8 cellular contexts compared by ENCODE assay signal in genomic region chr17:77376795-77377751, GRCh38.
DNase-seq lines count a peak whose midpoint lies in the region; ATAC-seq lines count a peak whose summit lies in the region.

No MANE protein-coding gene starts in this region.

- no peaks in the 10 kb centered on the region for H3K9me3 ChIP-seq in CD4-positive, CD25-positive, alpha-beta regulatory T cell (ENCODE audit: control insufficient read depth in 2 of 2, low read length in 2 of 2)
- H3K9me3 ChIP-seq in esophagus (ENCODE audit: control insufficient read depth in 2 of 2, insufficient read depth in 1 of 2, low read depth in 1 of 2, low read length in 1 of 2): no peaks in the 10 kb centered on the region
- no peaks in the 10 kb centered on the region for H3K9me3 ChIP-seq in neuronal stem cell (replicated peaks in 1 of 2; ENCODE audit: control insufficient read depth in 2 of 2, insufficient read depth in 1 of 2, low read depth in 1 of 2, low read length in 2 of 2)

- no peak overlapping the region for H3K4me3 ChIP-seq in CD4-positive, CD25-positive, alpha-beta regulatory T cell (ENCODE audit: low read depth, low read length)
- H3K4me3 ChIP-seq in esophagus (ENCODE audit: low read depth in 1 of 2, low read length in 2 of 2) (no peak overlapping the region), neuronal stem cell (ENCODE audit: low read length in 2 of 2) (no peak overlapping the region)

- H4K91ac ChIP-seq in neuronal stem cell (ENCODE audit: low read depth, low read length, poor library complexity): no peak overlapping the region

- H3K23ac ChIP-seq in neuronal stem cell (ENCODE audit: low read depth, low read length, poor library complexity): peak overlapping the region; percentile 59

- no peak overlapping the region for H2BK120ac ChIP-seq in neuronal stem cell (ENCODE audit: low read depth, low read length)

- peaks cover 10 to 85% (median 46%) of the 10 kb centered on the region in 4 donors for H3K4me1 Mint-ChIP-seq in CD4-positive, CD25-positive, alpha-beta regulatory T cell

- H3K4me3 Mint-ChIP-seq in CD4-positive, CD25-positive, alpha-beta regulatory T cell: peak overlapping the region; percentile 96 to 100 (median 99)

- H3K27me3 Mint-ChIP-seq in CD4-positive, CD25-positive, alpha-beta regulatory T cell: no peaks in the 10 kb centered on the region

- H3K14ac ChIP-seq in neuronal stem cell (ENCODE audit: low read length): no peak overlapping the region

- H4K8ac ChIP-seq in neuronal stem cell (ENCODE audit: low read depth, low read length): no peak overlapping the region

- no peak overlapping the region for H3K4me2 ChIP-seq in neuronal stem cell (ENCODE audit: insufficient read depth, low read length, poor library complexity, severe bottlenecking)

- no peak for ATAC-seq in CD4-positive, CD25-positive, alpha-beta regulatory T cell (ENCODE audit: low read depth in 2 of 2)

- peaks cover 56% of the 10 kb centered on the region for H3K79me1 ChIP-seq in neuronal stem cell (ENCODE audit: low read depth, low read length)

- no peaks in the 10 kb centered on the region for H3K36me3 ChIP-seq in CD4-positive, CD25-positive, alpha-beta regulatory T cell (ENCODE audit: control insufficient read depth, insufficient read depth, low read length)
- H3K36me3 ChIP-seq in esophagus (ENCODE audit: control insufficient read depth in 2 of 2, insufficient read depth in 2 of 2, low read length in 1 of 2): peaks cover 0 to 2% of the 10 kb centered on the region in 2 donors
- H3K36me3 ChIP-seq in neuronal stem cell (replicated peaks in 1 of 2; ENCODE audit: control insufficient read depth in 2 of 2, insufficient read depth in 2 of 2, low read length in 2 of 2): peaks cover 0 to 2% of the 10 kb centered on the region in 2 donors

- in situ Hi-C loops in KBM-7 (cut with MboI; ENCODE audit: low pct_unique_long_range_greater_than_20kb, low sequenced_read_pairs): no loop called here

- H3K27ac Mint-ChIP-seq in CD4-positive, CD25-positive, alpha-beta regulatory T cell: peak overlapping the region; percentile 49 to 96 (median 76)

- no peak overlapping the region for H2BK12ac ChIP-seq in neuronal stem cell (ENCODE audit: low read length)

- H2AFZ ChIP-seq in neuronal stem cell (ENCODE audit: low read length): no peak overlapping the region

- H3K36me3 Mint-ChIP-seq in CD4-positive, CD25-positive, alpha-beta regulatory T cell: peaks cover 3% of the 10 kb centered on the region

- WGBS in esophagus, 2 donors: 57 to 67% methylated on average over 33 of the region's 33 CpGs
- no CpG with 5 or more reads among the region's 33 CpGs for WGBS in neuronal stem cell (ENCODE audit: extremely low coverage in 2 of 2, insufficient read length in 2 of 2, insufficient replicate concordance in 1 of 2), 2 donors

- no peak for DNase-seq in CD4-positive, CD25-positive, alpha-beta regulatory T cell
- DNase-seq in NCI-H774 (lab: John Stamatoyannopoulos, UW): peak; percentile 50
- no peak for DNase-seq in neuronal stem cell (ENCODE audit: low spot score)
- no peak for DNase-seq in SW480 (ENCODE audit: low spot score)
- DNase-seq in stimulated activated CD4-positive, alpha-beta T cell treated with anti-CD3 and anti-CD28 coated beads, Interleukin-4, amount 100 ng/mL, for 4 hours: no peak
- no peak for DNase-seq in KBM-7
- DNase-seq in stimulated activated CD4-positive, alpha-beta T cell treated with anti-CD3 and anti-CD28 coated beads, Interleukin-2, amount 100 ng/mL, for 48 hours: no peak

- no peaks in the 10 kb centered on the region for H3K27me3 ChIP-seq in CD4-positive, CD25-positive, alpha-beta regulatory T cell (ENCODE audit: control insufficient read depth, insufficient read depth, low read length)
- no peaks in the 10 kb centered on the region for H3K27me3 ChIP-seq in esophagus (ENCODE audit: control insufficient read depth in 1 of 2, insufficient read depth in 2 of 2, low read length in 2 of 2)
- no peaks in the 10 kb centered on the region for H3K27me3 ChIP-seq in neuronal stem cell (ENCODE audit: control insufficient read depth in 3 of 3, insufficient read depth in 3 of 3, low read depth in 1 of 3, low read length in 3 of 3)

- H3K4me1 ChIP-seq in CD4-positive, CD25-positive, alpha-beta regulatory T cell (ENCODE audit: control insufficient read depth, insufficient read depth, low read length, poor library complexity, severe bottlenecking): peaks cover 81% of the 10 kb centered on the region
- H3K4me1 ChIP-seq in esophagus (ENCODE audit: control insufficient read depth in 2 of 2, insufficient read depth in 2 of 2, low read length in 1 of 2): peaks cover 7 to 34% of the 10 kb centered on the region in 2 donors
- peaks cover 46 to 61% of the 10 kb centered on the region in 2 donors for H3K4me1 ChIP-seq in neuronal stem cell (ENCODE audit: control insufficient read depth in 2 of 2, insufficient read depth in 1 of 2, low read depth in 1 of 2, low read length in 2 of 2)

- peak overlapping the region; percentile 41 for H3K18ac ChIP-seq in neuronal stem cell (ENCODE audit: low read length)

- no peak overlapping the region for H3K4ac ChIP-seq in neuronal stem cell (ENCODE audit: low read length)

- H3K9ac ChIP-seq in neuronal stem cell (ENCODE audit: low read depth, low read length, poor library complexity): peak overlapping the region; percentile 6

- no peak overlapping the region for H2BK5ac ChIP-seq in neuronal stem cell (ENCODE audit: low read length)

- H3K9me3 Mint-ChIP-seq in CD4-positive, CD25-positive, alpha-beta regulatory T cell: no peaks in the 10 kb centered on the region

- peak overlapping the region; percentile 67 for H3K27ac ChIP-seq in CD4-positive, CD25-positive, alpha-beta regulatory T cell (ENCODE audit: insufficient read depth, low read length, poor library complexity, severe bottlenecking)
- H3K27ac ChIP-seq in esophagus (ENCODE audit: low read depth in 2 of 2, low read length in 1 of 2) (peak overlapping the region; percentile 92 to 95), neuronal stem cell (replicated peaks; ENCODE audit: low read length) (no peak overlapping the region)

- H2BK15ac ChIP-seq in neuronal stem cell (ENCODE audit: low read length): no peak overlapping the region

- peak overlapping the region; percentile 68 for H2AK5ac ChIP-seq in neuronal stem cell (ENCODE audit: low read depth, low read length)
